Comparison of ENCODE assay signal across 1 cellular context in the genomic region with DNA sequence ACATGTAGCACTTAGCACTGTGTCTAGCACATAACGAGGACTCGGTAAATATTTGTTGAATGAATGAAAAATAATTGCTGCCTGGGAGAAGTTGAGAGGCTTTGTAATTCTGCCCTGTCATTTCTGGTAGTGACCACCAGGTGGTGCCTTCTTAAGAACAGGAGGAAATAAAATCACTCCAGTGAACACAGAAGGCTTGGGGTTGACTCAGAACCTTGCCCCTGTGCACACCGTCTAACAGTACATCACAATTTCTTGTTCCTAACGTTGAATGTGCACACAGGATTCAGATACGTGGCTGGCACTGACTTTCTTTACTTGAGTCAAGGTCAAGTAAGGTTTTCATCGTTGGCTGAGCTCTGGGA.
A peak's percentile ranks its signal among the peaks of the same experiment; 100 is the strongest.
TF ChIP-seq lines count a peak whose summit lies in the region.

No MANE protein-coding gene starts in this region.

TF ChIP-seq in GM12878, 131 proteins besides CTCF, POLR2A, EP300 and RAD21 (continued from another document):
- TF ChIP-seq PAX5 (IDR thresholded peaks at IDR 0.05; ENCODE audit: borderline replicate concordance, low read depth, low read length) (0 out of 2 replicates have a peak, but pooled peaks have one; percentile 6), FOXK2 (IDR thresholded peaks at IDR 0.05) (no peak), WRNIP1 (IDR thresholded peaks at IDR 0.05; ENCODE audit: borderline replicate concordance, low read depth, low read length) (0 out of 2 replicates have a peak, but pooled peaks have one; percentile 33), CHD2 (IDR thresholded peaks at IDR 0.05; ENCODE audit: borderline replicate concordance, low read depth, low read length) (no peak)
